ENCODE assay signal across 28 cellular contexts in genomic region chr12:29681996-29682534, GRCh38.
"Had no signal": no experiment of that assay in that cellular context is flagged by ENCODE, and none has a peak within 500 bp of the region (broad histone marks: within the 10 kb centered on the region; RNA-seq: fewer than 3 reads in every experiment).

No MANE protein-coding gene starts in this region.

- H3K27me3 Mint-ChIP-seq: natural killer cell treated with Interleukin-12 subunit alpha and Interleukin-12 subunit beta and Interleukin-15 and Interleukin-18, amount 100 ng/mL, for 72 hours had no signal

- H3K36me3 Mint-ChIP-seq: natural killer cell treated with Interleukin-12 subunit alpha and Interleukin-12 subunit beta and Interleukin-15 and Interleukin-18, amount 100 ng/mL, for 72 hours; WTC11 had no signal

- H3K27ac Mint-ChIP-seq: activated CD4-positive, alpha-beta T cell treated with anti-CD3 and anti-CD28 coated beads, Interleukin-2, amount 10 ng/mL, durations not matched to agents 7 days and 5 days; activated CD8-positive, alpha-beta T cell treated with anti-CD3 and anti-CD28 coated beads for 36 hours; activated T-helper 17 cell treated with anti-CD3 and anti-CD28 coated beads, Interleukin-2, amount 50 U/mL, for 72 hours; natural killer cell treated with Interleukin-12 subunit alpha and Interleukin-12 subunit beta and Interleukin-15 and Interleukin-18, amount 100 ng/mL, for 72 hours; stimulated activated naive CD8-positive, alpha-beta T cell treated with anti-CD3 and anti-CD28 coated beads, Interleukin-15, Interleukin-2, amounts not matched to agents 100 ng/mL and 50 ng/mL, for 24 hours; WTC11 had no signal

- DNase-seq: activated CD4-positive, alpha-beta T cell treated with anti-CD3 and anti-CD28 coated beads for 1 hour; activated CD4-positive, alpha-beta T cell treated with anti-CD3 and anti-CD28 coated beads, Interleukin-2, amount 10 ng/mL, durations not matched to agents 7 days and 5 days; activated CD8-positive, alpha-beta T cell treated with anti-CD3 and anti-CD28 coated beads for 36 hours; activated gamma-delta T cell treated with Interleukin-2 at 50 U/mL for 16 hours; activated naive CD4-positive, alpha-beta T cell treated with anti-CD3 and anti-CD28 coated beads, Interleukin-2, amount 50 U/mL, for 16 hours; activated T-cell treated with anti-CD3 and anti-CD28 coated beads, Interleukin-2, amount 50 U/mL, for 4 hours; amniotic stem cell; colonic mucosa; dorsolateral prefrontal cortex; effector memory CD4-positive, alpha-beta T cell; foreskin melanocyte; left lung; lower lobe of right lung; mesendoderm; mucosa of descending colon; posterior cingulate gyrus; right cardiac atrium; stimulated activated CD4-positive, alpha-beta T cell treated with anti-CD3 and anti-CD28 coated beads, Interleukin-12 subunit alpha, Interleukin-12 subunit beta, amount 100 ng/mL, for 4 hours; stimulated activated CD4-positive, alpha-beta T cell treated with anti-CD3 and anti-CD28 coated beads, Interleukin-4, amount 100 ng/mL, for 1 hour; T-helper 2 cell; trophoblast cell; uterus had no signal

- H3K36me3 ChIP-seq: colonic mucosa, left lung, lower lobe of right lung, thoracic aorta, uterus had no signal

- H3K4me3 ChIP-seq: colonic mucosa, dorsolateral prefrontal cortex, left lung, lower lobe of right lung, mucosa of descending colon, thoracic aorta, uterus had no signal

- H3K4me1 Mint-ChIP-seq: activated CD4-positive, alpha-beta T cell treated with anti-CD3 and anti-CD28 coated beads, Interleukin-2, amount 10 ng/mL, durations not matched to agents 7 days and 5 days; activated T-helper 17 cell treated with anti-CD3 and anti-CD28 coated beads, Interleukin-2, amount 50 U/mL, for 72 hours had no signal

- H3K9me3 Mint-ChIP-seq: activated CD4-positive, alpha-beta T cell treated with anti-CD3 and anti-CD28 coated beads, Interleukin-2, amount 10 ng/mL, durations not matched to agents 7 days and 5 days; activated CD8-positive, alpha-beta T cell treated with anti-CD3 and anti-CD28 coated beads for 36 hours; activated T-cell treated with anti-CD3 and anti-CD28 coated beads, Interleukin-2, amount 50 U/mL, for 4 hours; activated T-helper 17 cell treated with anti-CD3 and anti-CD28 coated beads, Interleukin-2, amount 50 U/mL, for 72 hours; stimulated activated naive CD8-positive, alpha-beta T cell treated with anti-CD3 and anti-CD28 coated beads, Interleukin-15, Interleukin-2, amounts not matched to agents 100 ng/mL and 50 ng/mL, for 24 hours had no signal

- H3K9me3 ChIP-seq: colonic mucosa, left lung, lower lobe of right lung, mucosa of descending colon, thoracic aorta, uterus had no signal

- H3K4me1 ChIP-seq: colonic mucosa, lower lobe of right lung, uterus had no signal

- H3K27me3 ChIP-seq: colonic mucosa, left lung, uterus had no signal

- H3K4me3 Mint-ChIP-seq: activated CD4-positive, alpha-beta T cell treated with anti-CD3 and anti-CD28 coated beads, Interleukin-2, amount 10 ng/mL, durations not matched to agents 7 days and 5 days; activated CD8-positive, alpha-beta T cell treated with anti-CD3 and anti-CD28 coated beads for 36 hours; activated T-cell treated with anti-CD3 and anti-CD28 coated beads, Interleukin-2, amount 50 U/mL, for 4 hours; activated T-helper 17 cell treated with anti-CD3 and anti-CD28 coated beads, Interleukin-2, amount 50 U/mL, for 72 hours; natural killer cell treated with Interleukin-12 subunit alpha and Interleukin-12 subunit beta and Interleukin-15 and Interleukin-18, amount 100 ng/mL, for 72 hours; stimulated activated naive CD8-positive, alpha-beta T cell treated with anti-CD3 and anti-CD28 coated beads, Interleukin-15, Interleukin-2, amounts not matched to agents 100 ng/mL and 50 ng/mL, for 24 hours; WTC11 had no signal

- ATAC-seq: activated CD8-positive, alpha-beta T cell treated with anti-CD3 and anti-CD28 coated beads for 36 hours; activated T-cell treated with anti-CD3 and anti-CD28 coated beads, Interleukin-2, amount 50 U/mL, for 4 hours; activated T-helper 17 cell treated with anti-CD3 and anti-CD28 coated beads, Interleukin-2, amount 50 U/mL, for 72 hours; esophagus mucosa; left lung; lower lobe of right lung; mucosa of descending colon; natural killer cell treated with Interleukin-12 subunit alpha and Interleukin-12 subunit beta and Interleukin-15 and Interleukin-18, amount 100 ng/mL, for 72 hours; right cardiac atrium; WTC11 had no signal

- H3K27ac ChIP-seq: colonic mucosa, dorsolateral prefrontal cortex, lower lobe of right lung, thoracic aorta, uterus had no signal
